ENCODE assay signal across 11 cellular contexts in the genomic region with DNA sequence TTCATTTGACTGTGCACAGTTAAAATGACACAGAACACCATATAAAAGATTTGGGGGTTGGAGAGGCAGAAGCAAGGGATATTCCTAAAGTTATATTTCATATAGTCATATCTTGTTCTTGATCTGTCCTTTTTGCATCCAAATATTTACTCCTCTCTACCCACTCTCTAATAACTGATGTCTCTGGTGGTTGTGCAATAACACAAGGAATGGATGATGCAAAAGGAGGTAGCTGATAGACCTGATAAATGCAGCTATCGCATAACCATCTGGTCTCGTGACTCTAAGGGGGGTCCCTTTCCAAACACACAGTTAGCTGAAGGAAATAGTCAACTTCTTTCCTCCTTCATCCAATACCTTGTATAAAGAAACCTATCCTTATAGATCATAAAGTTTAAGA.
DNase-seq lines count a peak whose midpoint lies in the region; ATAC-seq and TF ChIP-seq lines count a peak whose summit lies in the region.
"Had no signal": no experiment of that assay in that cellular context is flagged by ENCODE, and none has a peak within 500 bp of the region (broad histone marks: within the 10 kb centered on the region; RNA-seq: fewer than 3 reads in every experiment).

No MANE protein-coding gene starts in this region.

- in situ Hi-C loops in IMR-90 (cut with MboI; ENCODE audit: low sequenced_read_pairs), result no loop called here
- in situ Hi-C loops in HAP-1 (cut with MboI; ENCODE audit: low sequenced_read_pairs), result no loop called here

- WGBS in IMR-90 (ENCODE audit: extremely low coverage in 2 of 2, insufficient read length in 1 of 2), 2 experiments, result no CpG with 5 or more reads among the region's 2 CpGs

- H2BK5ac ChIP-seq in IMR-90 (ENCODE audit: low read depth, low read length, poor library complexity, severe bottlenecking), result no peak overlapping the region

- H3K18ac ChIP-seq in IMR-90 (ENCODE audit: low read depth, low read length), result no peak overlapping the region

- no peak overlapping the region for H4K91ac ChIP-seq in IMR-90 (ENCODE audit: insufficient read depth, low read depth, low read length)

- no peak overlapping the region for H3K9ac ChIP-seq in IMR-90 (ENCODE audit: low read depth, low read length)
- H3K9ac ChIP-seq: BLaER1 treated with 17β-estradiol and CSF1 and Interleukin-3, amounts not matched to agents 10 nM and 100 nM; GM23248 had no signal

- no peak overlapping the region for H3K23ac ChIP-seq in IMR-90 (ENCODE audit: low read depth, low read length)

- no peak for TF ChIP-seq RAD21 in IMR-90 (IDR thresholded peaks at IDR 0.05; ENCODE audit: low read length)

- ATAC-seq in IMR-90 (ENCODE audit: low read depth) (no peak), GM19452 (IDR thresholded peaks at IDR 0.05; ENCODE audit: unreplicated experiment) (no peak), HG03097 (IDR thresholded peaks at IDR 0.05; ENCODE audit: low FRiP score, unreplicated experiment) (no peak)
- ATAC-seq: K562 had no signal

- dilution Hi-C loops in IMR-90 (cut with HindIII; ENCODE audit: low sequenced_read_pairs, unreplicated experiment), result no loop called here

- H3K27ac ChIP-seq in IMR-90 (ENCODE audit: insufficient read depth, low read length), result no peak overlapping the region
- H3K27ac ChIP-seq: BLaER1 treated with 17β-estradiol and CSF1 and Interleukin-3, amounts not matched to agents 10 nM and 100 nM; GM23248 had no signal

- no peak overlapping the region for H2AK5ac ChIP-seq in IMR-90 (ENCODE audit: low read depth, low read length)

- H3K79me1 ChIP-seq in IMR-90 (ENCODE audit: low read depth in 1 of 2, low read length in 2 of 2), result no peaks in the 10 kb centered on the region

- H2BK120ac ChIP-seq in IMR-90 (ENCODE audit: low read depth, low read length), result no peak overlapping the region

- intact Hi-C loops in IMR-90 (cut with micrococcal nuclease), result loop anchor here (10.0 kb wide), 1 partner anchor 61 kb away; no protein-coding TSS in a partner anchor

- H3K36me3 ChIP-seq in IMR-90 (ENCODE audit: control insufficient read depth, insufficient read depth, low read length), result no peaks in the 10 kb centered on the region
- no peaks in the 10 kb centered on the region for H3K36me3 ChIP-seq in HAP-1 (replicated peaks)
- H3K36me3 ChIP-seq: BLaER1 treated with 17β-estradiol and CSF1 and Interleukin-3, amounts not matched to agents 10 nM and 100 nM had no signal

- no peak overlapping the region for H3K4me2 ChIP-seq in IMR-90 (ENCODE audit: low read depth, low read length)
- H3K4me2 ChIP-seq: BLaER1 treated with 17β-estradiol and CSF1 and Interleukin-3, amounts not matched to agents 10 nM and 100 nM had no signal

- H4K8ac ChIP-seq in IMR-90 (ENCODE audit: low read depth in 2 of 2, low read length in 2 of 2), result no peak overlapping the region

- H2AFZ ChIP-seq in IMR-90 (replicated peaks; ENCODE audit: low read length, poor library complexity), result no peak overlapping the region
- H2AFZ ChIP-seq: GM23248 had no signal

- CTCF ChIA-PET in IMR-90 (lab: Yijun Ruan, JAX), result no interaction called here

- no peak overlapping the region for H4K5ac ChIP-seq in IMR-90 (ENCODE audit: low read depth, low read length)

- H3K9me3 ChIP-seq in IMR-90 (ENCODE audit: control insufficient read depth, insufficient read depth, low read length) (no peaks in the 10 kb centered on the region), HAP-1 (no peaks in the 10 kb centered on the region)
- H3K9me3 ChIP-seq: BLaER1 treated with 17β-estradiol and CSF1 and Interleukin-3, amounts not matched to agents 10 nM and 100 nM; Caco-2 had no signal

- BruUV-seq in IMR-90 (replicated peaks; lab: Mats Ljungman, UMichigan), result no TSS peak

- no peak for TF ChIP-seq POLR2A in IMR-90 (IDR thresholded peaks at IDR 0.05; ENCODE audit: low read depth, low read length)

- no peak overlapping the region for H3K4ac ChIP-seq in IMR-90 (ENCODE audit: low read depth, low read length)

- H3K14ac ChIP-seq in IMR-90 (replicated peaks; ENCODE audit: low read depth, low read length), result no peak overlapping the region

- H4K20me1 ChIP-seq in IMR-90 (ENCODE audit: insufficient read depth, low read length), result no peaks in the 10 kb centered on the region
- H4K20me1 ChIP-seq: BLaER1 treated with 17β-estradiol and CSF1 and Interleukin-3, amounts not matched to agents 10 nM and 100 nM had no signal

- H3K27me3 ChIP-seq in IMR-90 (ENCODE audit: control insufficient read depth, insufficient read depth, low read length) (no peaks in the 10 kb centered on the region), HAP-1 (ENCODE audit: low read depth) (peaks cover 4% of the 10 kb centered on the region; the same call in 1 of the 2 replicates)
- H3K27me3 ChIP-seq: BLaER1 treated with 17β-estradiol and CSF1 and Interleukin-3, amounts not matched to agents 10 nM and 100 nM had no signal

- H3K9me1 ChIP-seq in IMR-90 (ENCODE audit: insufficient read depth, low read length), result no peaks in the 10 kb centered on the region

- POLR2A ChIA-PET in IMR-90 (lab: Charles Lee; ENCODE audit: unreplicated experiment), result no interaction called here

- H2BK15ac ChIP-seq in IMR-90 (ENCODE audit: low read depth, low read length), result no peak overlapping the region

- H3K4me3 ChIP-seq in IMR-90 (ENCODE audit: insufficient read depth, low read depth, low read length) (no peak overlapping the region), HAP-1 (no peak overlapping the region)
- H3K4me3 ChIP-seq: BLaER1 treated with 17β-estradiol and CSF1 and Interleukin-3, amounts not matched to agents 10 nM and 100 nM; GM23248; K562 had no signal

- DNase-seq in IMR-90, result no peak
- DNase-seq in amniotic epithelial cell (ENCODE audit: low read depth), result peak; percentile 63
- peak; percentile 26 for DNase-seq in iris pigment epithelial cell (ENCODE audit: low read depth)
- no peak for DNase-seq in HAP-1 (ENCODE audit: low spot score in 2 of 2)
- DNase-seq: Caco-2, GM23248, H7 had no signal

- H3K4me1 ChIP-seq in IMR-90 (ENCODE audit: control insufficient read depth, insufficient read depth, low read length) (no peaks in the 10 kb centered on the region), HAP-1 (no peaks in the 10 kb centered on the region)
- H3K4me1 ChIP-seq: BLaER1 treated with 17β-estradiol and CSF1 and Interleukin-3, amounts not matched to agents 10 nM and 100 nM; Caco-2 had no signal

- no peak overlapping the region for H2BK20ac ChIP-seq in IMR-90 (ENCODE audit: low read depth, low read length)

- H2AK9ac ChIP-seq in IMR-90 (replicated peaks; ENCODE audit: low read depth, low read length, poor library complexity), result no peak overlapping the region

- no peak for TF ChIP-seq CTCF in IMR-90 (conservative IDR thresholded peaks at IDR 0.05; ENCODE audit: low read depth, low read length)

- no peak overlapping the region for H3K56ac ChIP-seq in IMR-90 (ENCODE audit: extremely low read depth, insufficient read depth, low read length)

TF ChIP-seq in IMR-90, 13 proteins besides CTCF, POLR2A, EP300 and RAD21:
- TF ChIP-seq, protein P1, sequence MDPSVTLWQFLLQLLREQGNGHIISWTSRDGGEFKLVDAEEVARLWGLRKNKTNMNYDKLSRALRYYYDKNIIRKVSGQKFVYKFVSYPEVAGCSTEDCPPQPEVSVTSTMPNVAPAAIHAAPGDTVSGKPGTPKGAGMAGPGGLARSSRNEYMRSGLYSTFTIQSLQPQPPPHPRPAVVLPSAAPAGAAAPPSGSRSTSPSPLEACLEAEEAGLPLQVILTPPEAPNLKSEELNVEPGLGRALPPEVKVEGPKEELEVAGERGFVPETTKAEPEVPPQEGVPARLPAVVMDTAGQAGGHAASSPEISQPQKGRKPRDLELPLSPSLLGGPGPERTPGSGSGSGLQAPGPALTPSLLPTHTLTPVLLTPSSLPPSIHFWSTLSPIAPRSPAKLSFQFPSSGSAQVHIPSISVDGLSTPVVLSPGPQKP (IDR thresholded peaks at IDR 0.05; ENCODE audit: borderline replicate concordance, low read depth, low read length), result no peak
- TF ChIP-seq CEBPB (IDR thresholded peaks at IDR 0.05; ENCODE audit: low read depth, low read length) (peak; percentile 59), RCOR1 (IDR thresholded peaks at IDR 0.05; ENCODE audit: insufficient replicate concordance, low read length) (no peak), CHD1 (IDR thresholded peaks at IDR 0.05; ENCODE audit: low read depth, low read length) (no peak)

Comparison
In these comparisons a context has a peak if more than half of its experiments do, and no peak if none do; other contexts are left out.
1. DNase-seq: peak in amniotic epithelial cell (single experiment) and iris pigment epithelial cell (single experiment); none in IMR-90 (single experiment) and HAP-1 (0 of 2).